In the genomic region with DNA sequence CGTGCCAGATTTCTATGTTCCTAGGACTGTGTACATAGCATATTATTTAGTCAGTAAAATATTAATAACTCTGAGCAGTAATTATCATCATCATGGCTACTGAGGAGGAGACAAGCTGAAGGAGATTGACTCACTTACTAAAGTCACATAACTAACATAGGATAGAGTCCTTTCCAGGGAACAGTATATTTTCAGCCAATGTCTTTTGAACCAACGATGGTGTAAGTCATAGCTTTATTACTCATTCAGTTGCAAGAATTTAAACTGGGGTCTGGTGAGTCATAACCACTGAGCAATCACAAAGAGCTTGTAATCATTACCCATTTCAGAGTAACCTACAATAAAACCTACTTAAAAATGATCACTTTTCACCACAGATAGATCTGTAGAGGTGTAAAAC, we compare ENCODE assay signal across 11 cellular contexts.
DNase-seq lines count a peak whose midpoint lies in the region; ATAC-seq, FAIRE-seq and TF ChIP-seq lines count a peak whose summit lies in the region.
"Had no signal": no experiment of that assay in that cellular context is flagged by ENCODE, and none has a peak within 500 bp of the region (broad histone marks: within the 10 kb centered on the region; RNA-seq: fewer than 3 reads in every experiment).

No MANE protein-coding gene starts in this region.

- H3K27me3 Mint-ChIP-seq in astrocyte (ENCODE audit: low read depth, unreplicated experiment) (no peaks in the 10 kb centered on the region), chondrocyte (ENCODE audit: low read depth) (peaks cover 7% of the 10 kb centered on the region)

- H4K8ac ChIP-seq in trophoblast cell (ENCODE audit: low read depth, low read length) = no peak overlapping the region

- H3K18ac ChIP-seq in trophoblast cell (ENCODE audit: low read length) = no peak overlapping the region

- H2BK12ac ChIP-seq in trophoblast cell (ENCODE audit: low read length) = no peak overlapping the region

- no peaks in the 10 kb centered on the region for H4K20me1 ChIP-seq in astrocyte (ENCODE audit: insufficient read depth, low read length)

- WGBS in trophoblast cell (ENCODE audit: extremely low coverage, insufficient coverage, insufficient read length) = no CpG with 5 or more reads among the region's 2 CpGs

- no peak overlapping the region for H4K91ac ChIP-seq in trophoblast cell (ENCODE audit: low read depth, low read length)

- H2AFZ ChIP-seq in astrocyte (ENCODE audit: low read depth, low read length) (no peak overlapping the region), trophoblast cell (ENCODE audit: insufficient read depth, low read length, poor library complexity) (no peak overlapping the region)

- ATAC-seq in GM18868 (IDR thresholded peaks at IDR 0.05; ENCODE audit: unreplicated experiment) (peak; percentile 61), HG03432 (IDR thresholded peaks at IDR 0.05; ENCODE audit: unreplicated experiment) (peak; percentile 82), HG02852 (IDR thresholded peaks at IDR 0.05; ENCODE audit: unreplicated experiment) (no peak)

- no peaks in the 10 kb centered on the region for H3K79me1 ChIP-seq in trophoblast cell (ENCODE audit: low read length)

- peak overlapping the region; percentile 83 for H3K27ac Mint-ChIP-seq in astrocyte (ENCODE audit: unreplicated experiment)
- H3K27ac Mint-ChIP-seq in chondrocyte (ENCODE audit: unreplicated experiment) = no peak overlapping the region
- H3K27ac Mint-ChIP-seq: nephron had no signal

- intact Hi-C loops in dorsolateral prefrontal cortex (cut with DNase I) = no loop called here

- no peak overlapping the region for H3K4me3 ChIP-seq in astrocyte (ENCODE audit: insufficient read depth, low read depth, low read length)
- H3K4me3 ChIP-seq in trophoblast cell (ENCODE audit: low read depth, low read length) = no peak overlapping the region
- no peak overlapping the region for H3K4me3 ChIP-seq in dorsolateral prefrontal cortex

- TF ChIP-seq CTCF in astrocyte (IDR thresholded peaks at IDR 0.05; ENCODE audit: insufficient read depth, low read depth, low read length) = no peak
- TF ChIP-seq CTCF in chondrocyte (IDR thresholded peaks at IDR 0.05) = no peak
- TF ChIP-seq CTCF in dorsolateral prefrontal cortex (IDR thresholded peaks at IDR 0.05 in 54 of 56, conservative IDR thresholded peaks at IDR 0.05 in 2 of 56; ENCODE audit: low read depth in 1 of 56, partially characterized antibody in 56 of 56) = no peak

- H3K4me1 Mint-ChIP-seq in astrocyte (ENCODE audit: low read depth, unreplicated experiment) (peaks cover 10% of the 10 kb centered on the region), chondrocyte (ENCODE audit: low read depth) (no peaks in the 10 kb centered on the region)

- H3K9me3 ChIP-seq in astrocyte (ENCODE audit: insufficient read depth, low read depth, low read length) (no peaks in the 10 kb centered on the region), trophoblast cell (ENCODE audit: insufficient read depth, low read depth, low read length) (no peaks in the 10 kb centered on the region)

- no peak overlapping the region for H2AK5ac ChIP-seq in trophoblast cell (ENCODE audit: low read length)

- peak; percentile 20 for FAIRE-seq in astrocyte (lab: Jason Lieb, UNC)

- H3K4me1 ChIP-seq in astrocyte (ENCODE audit: insufficient read depth, low read length) (peaks cover 5% of the 10 kb centered on the region), trophoblast cell (ENCODE audit: control insufficient read depth in 1 of 2, insufficient read depth in 2 of 2, low read length in 2 of 2) (no peaks in the 10 kb centered on the region)

- H2BK120ac ChIP-seq in trophoblast cell (ENCODE audit: insufficient read depth, low read length, poor library complexity) = no peak overlapping the region

- H3K9ac ChIP-seq in astrocyte (ENCODE audit: low read length) (no peak overlapping the region), trophoblast cell (ENCODE audit: low read length) (no peak overlapping the region)

- no peak overlapping the region for H2BK5ac ChIP-seq in trophoblast cell (ENCODE audit: low read depth, low read length, poor library complexity)

- H3K4me3 Mint-ChIP-seq in astrocyte (ENCODE audit: unreplicated experiment) (no peak overlapping the region), chondrocyte (ENCODE audit: unreplicated experiment) (no peak overlapping the region)
- H3K4me3 Mint-ChIP-seq: nephron had no signal

- H3K79me2 ChIP-seq in astrocyte (ENCODE audit: insufficient read depth, low read length) = no peaks in the 10 kb centered on the region
- H3K79me2 ChIP-seq in trophoblast cell (ENCODE audit: control insufficient read depth, insufficient read depth, low read length, poor library complexity) = no peaks in the 10 kb centered on the region

- H3K27ac ChIP-seq in astrocyte (ENCODE audit: low read depth, low read length) (peak overlapping the region; percentile 25), trophoblast cell (ENCODE audit: low read depth, low read length) (no peak overlapping the region), dorsolateral prefrontal cortex (no peak overlapping the region)

- peak; percentile 90 for DNase-seq in astrocyte (ENCODE audit: low read depth)
- DNase-seq in trophoblast cell = peak; percentile 17 to 52
- no peak for DNase-seq in chondrocyte (ENCODE audit: low spot score)
- no peak for DNase-seq in dorsolateral prefrontal cortex
- DNase-seq in DMS 273 treated with DMSO at 0.1 percent for 48 hours (lab: John Stamatoyannopoulos, UW) = no peak
- DNase-seq: activated effector memory CD4-positive, alpha-beta T cell treated with anti-CD3 and anti-CD28 coated beads, Interleukin-2, amount 50 U/mL, for 16 hours; NCI-H1092 had no signal

- H3K36me3 ChIP-seq in astrocyte (ENCODE audit: insufficient read depth, low read length) = no peaks in the 10 kb centered on the region
- H3K36me3 ChIP-seq in trophoblast cell (ENCODE audit: control insufficient read depth in 1 of 2, insufficient read depth in 2 of 2, low read length in 2 of 2) = no peaks in the 10 kb centered on the region

- H3K9me3 Mint-ChIP-seq in astrocyte (ENCODE audit: unreplicated experiment) (no peaks in the 10 kb centered on the region), chondrocyte (ENCODE audit: low read depth) (no peaks in the 10 kb centered on the region)
- H3K9me3 Mint-ChIP-seq: nephron had no signal

- no peak overlapping the region for H3K14ac ChIP-seq in trophoblast cell (ENCODE audit: low read length)

- no peak overlapping the region for H3K4me2 ChIP-seq in astrocyte (ENCODE audit: low read length)
- no peak overlapping the region for H3K4me2 ChIP-seq in trophoblast cell (ENCODE audit: low read length)

- H3K36me3 Mint-ChIP-seq in astrocyte (ENCODE audit: low read depth, unreplicated experiment) (no peaks in the 10 kb centered on the region), chondrocyte (ENCODE audit: low read depth) (no peaks in the 10 kb centered on the region)

- H4K12ac ChIP-seq in trophoblast cell (ENCODE audit: low read depth, low read length) = no peak overlapping the region

- H3K4ac ChIP-seq in trophoblast cell (ENCODE audit: low read depth, low read length) = no peak overlapping the region

- H3K23ac ChIP-seq in trophoblast cell (ENCODE audit: low read length) = no peak overlapping the region

- H3K27me3 ChIP-seq in astrocyte (ENCODE audit: insufficient read depth, low read length) (no peaks in the 10 kb centered on the region), trophoblast cell (ENCODE audit: insufficient read depth, low read length) (no peaks in the 10 kb centered on the region), dorsolateral prefrontal cortex (peaks cover 0 to 2% (median 0%) of the 10 kb centered on the region in 45 donors)

Comparison
In these comparisons a context has a peak if more than half of its experiments do, and no peak if none do; other contexts are left out.
1. DNase-seq: peak in astrocyte (single experiment) and trophoblast cell (2 of 2); none in chondrocyte (single experiment), dorsolateral prefrontal cortex (0 of 10) and DMS 273 treated with DMSO at 0.1 percent for 48 hours (single experiment).